Comparison of ENCODE assay signal across 14 cellular contexts in the genomic region with DNA sequence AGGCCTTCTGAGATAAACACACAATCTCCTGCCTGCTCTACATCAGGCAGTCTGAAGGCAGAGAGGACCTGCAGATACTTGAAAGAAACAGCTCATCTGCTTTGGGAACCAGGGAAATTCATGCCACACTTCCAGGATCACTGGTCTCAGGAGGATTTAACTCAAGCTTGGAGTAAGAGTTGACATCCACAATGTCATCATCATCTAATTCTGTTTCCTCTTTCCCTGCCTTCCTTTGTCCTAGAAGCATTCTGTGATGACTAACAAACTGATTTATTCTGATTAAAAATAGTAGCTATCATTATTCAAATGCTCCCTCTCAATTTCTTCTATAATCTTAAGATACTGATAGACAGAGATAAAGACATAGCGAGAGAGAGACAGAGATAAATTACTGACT.
A peak's percentile ranks its signal among the peaks of the same experiment; 100 is the strongest.
DNase-seq lines count a peak whose midpoint lies in the region; ATAC-seq and TF ChIP-seq lines count a peak whose summit lies in the region.
"Had no signal": no experiment of that assay in that cellular context is flagged by ENCODE, and none has a peak within 500 bp of the region (broad histone marks: within the 10 kb centered on the region; RNA-seq: fewer than 3 reads in every experiment).

No MANE protein-coding gene starts in this region.

- H3K27me3 Mint-ChIP-seq in GM23338 (ENCODE audit: insufficient read depth, low read depth, poor library complexity) (peaks cover 5% of the 10 kb centered on the region), Caco-2 (ENCODE audit: insufficient read depth, unreplicated experiment) (peaks cover 8% of the 10 kb centered on the region)

- H3K4me3 ChIP-seq in GM23338 (no peak overlapping the region), suprapubic skin (no peak overlapping the region), Caco-2 (ENCODE audit: low read depth, low read length) (no peak overlapping the region)
- H3K4me3 ChIP-seq: GM23248 had no signal

- H3K27ac ChIP-seq in GM23338 (ENCODE audit: low read depth) (no peak overlapping the region), epithelial cell of prostate (peak overlapping the region; percentile 25), foreskin keratinocyte (peak overlapping the region; percentile 15), suprapubic skin (peak overlapping the region; percentile 75)
- H3K27ac ChIP-seq: GM23248 had no signal

- H3K79me2 ChIP-seq in GM23338 (replicated peaks; ENCODE audit: insufficient read depth), result no peaks in the 10 kb centered on the region

- H2AFZ ChIP-seq in GM23338, result peak overlapping the region; percentile 81; the same call in 1 of the 2 replicates
- H2AFZ ChIP-seq: GM23248 had no signal

- H3K36me3 Mint-ChIP-seq in GM23338 (ENCODE audit: low read depth) (no peaks in the 10 kb centered on the region), Caco-2 (ENCODE audit: insufficient read depth, unreplicated experiment) (no peaks in the 10 kb centered on the region)
- H3K36me3 Mint-ChIP-seq: CD14-positive monocyte; CD8-positive, alpha-beta T cell had no signal

- no peak for TF ChIP-seq EP300 in suprapubic skin (IDR thresholded peaks at IDR 0.05)

- H3K36me3 ChIP-seq in GM23338 (ENCODE audit: insufficient read depth) (no peaks in the 10 kb centered on the region), suprapubic skin (no peaks in the 10 kb centered on the region), Caco-2 (ENCODE audit: control insufficient read depth, insufficient read depth, low read length) (no peaks in the 10 kb centered on the region)

- H4K20me1 ChIP-seq in GM23338 (replicated peaks; ENCODE audit: insufficient read depth), result no peaks in the 10 kb centered on the region

- DNase-seq in GM23338 (ENCODE audit: low spot score) (no peak), epithelial cell of prostate (ENCODE audit: low read depth, low spot score) (no peak), foreskin keratinocyte (peak; percentile 4 to 39), suprapubic skin (ENCODE audit: low spot score in 2 of 2) (no peak), Caco-2 (no peak), AG08396 (ENCODE audit: low spot score) (no peak)
- DNase-seq: CD8-positive, alpha-beta T cell; COR-L47; GF-D8; GM23248; H9; IMR-90 had no signal

- TF ChIP-seq CTCF in GM23338 (conservative IDR thresholded peaks at IDR 0.05; ENCODE audit: low read depth in 2 of 2), result no peak
- TF ChIP-seq CTCF in foreskin keratinocyte (conservative IDR thresholded peaks at IDR 0.05), result no peak
- TF ChIP-seq CTCF in suprapubic skin (IDR thresholded peaks at IDR 0.05), result no peak
- no peak for TF ChIP-seq CTCF in Caco-2 (IDR thresholded peaks at IDR 0.05; ENCODE audit: insufficient read depth in 1 of 2, low read depth in 1 of 2, low read length in 1 of 2, severe bottlenecking in 1 of 2, unreplicated experiment in 1 of 2)

- peaks cover 3% of the 10 kb centered on the region; the same call in 1 of the 2 replicates for H3K9me2 ChIP-seq in GM23338 (ENCODE audit: insufficient read depth)

- H3K4me2 ChIP-seq in GM23338, result no peak overlapping the region

- H3F3A ChIP-seq in GM23338 (replicated peaks; ENCODE audit: low read depth), result no peaks in the 10 kb centered on the region; the same call in 1 of the 2 replicates

- H3K4me3 Mint-ChIP-seq in GM23338 (no peak overlapping the region), Caco-2 (ENCODE audit: unreplicated experiment) (no peak overlapping the region)
- H3K4me3 Mint-ChIP-seq: CD14-positive monocyte; CD8-positive, alpha-beta T cell; H9 had no signal

- H3K9me3 Mint-ChIP-seq in GM23338 (no peaks in the 10 kb centered on the region), Caco-2 (ENCODE audit: unreplicated experiment) (no peaks in the 10 kb centered on the region)
- H3K9me3 Mint-ChIP-seq: CD8-positive, alpha-beta T cell; H9 had no signal

- peaks cover 36% of the 10 kb centered on the region for H3K4me1 ChIP-seq in GM23338 (ENCODE audit: insufficient read depth)
- H3K4me1 ChIP-seq in foreskin keratinocyte, result peaks cover 9% of the 10 kb centered on the region
- H3K4me1 ChIP-seq in suprapubic skin, result peaks cover 9% of the 10 kb centered on the region
- no peaks in the 10 kb centered on the region for H3K4me1 ChIP-seq in Caco-2

- POLR2A ChIA-PET in Caco-2 (lab: Charles Lee), result no interaction called here

- no TSS peak for BruUV-seq in Caco-2 (replicated peaks; lab: Mats Ljungman, UMichigan)

- ATAC-seq in GM23338, result no peak
- peak; percentile 54 for ATAC-seq in foreskin keratinocyte
- ATAC-seq in activated CD4-positive, CD25-positive, alpha-beta regulatory T cell treated with anti-CD3 and anti-CD28 coated beads, Interleukin-2, amount 50 U/mL, for 24 hours, result no peak
- ATAC-seq: CD8-positive, alpha-beta T cell had no signal

- WGBS in suprapubic skin, result 59% methylated on average over 1 of the region's 1 CpG

- H3K27ac Mint-ChIP-seq in GM23338, result no peak overlapping the region
- H3K27ac Mint-ChIP-seq in Caco-2 (ENCODE audit: unreplicated experiment), result no peak overlapping the region
- H3K27ac Mint-ChIP-seq: CD14-positive monocyte; CD8-positive, alpha-beta T cell had no signal

- H3K4me1 Mint-ChIP-seq in GM23338, result peaks cover 36% of the 10 kb centered on the region
- no peaks in the 10 kb centered on the region for H3K4me1 Mint-ChIP-seq in Caco-2 (ENCODE audit: low read depth, unreplicated experiment)
- H3K4me1 Mint-ChIP-seq: CD14-positive monocyte had no signal

- CTCF ChIA-PET in Caco-2 (lab: Charles Lee), result no interaction called here

- TF ChIP-seq POLR2A in suprapubic skin (IDR thresholded peaks at IDR 0.05), result no peak

- no peaks in the 10 kb centered on the region for H3K9me3 ChIP-seq in suprapubic skin
- no peaks in the 10 kb centered on the region for H3K9me3 ChIP-seq in Caco-2

- intact Hi-C loops in Caco-2 (cut with micrococcal nuclease; ENCODE audit: unreplicated experiment), result no loop called here

- no peaks in the 10 kb centered on the region for H3K27me3 ChIP-seq in GM23338 (ENCODE audit: insufficient read depth)
- no peaks in the 10 kb centered on the region for H3K27me3 ChIP-seq in foreskin keratinocyte
- H3K27me3 ChIP-seq in suprapubic skin, result no peaks in the 10 kb centered on the region
- no peaks in the 10 kb centered on the region for H3K27me3 ChIP-seq in Caco-2 (replicated peaks; ENCODE audit: control insufficient read depth, insufficient read depth, low read length)

TF ChIP-seq in GM23338, 12 proteins besides CTCF, POLR2A, EP300 and RAD21:
- TF ChIP-seq, protein P1, sequence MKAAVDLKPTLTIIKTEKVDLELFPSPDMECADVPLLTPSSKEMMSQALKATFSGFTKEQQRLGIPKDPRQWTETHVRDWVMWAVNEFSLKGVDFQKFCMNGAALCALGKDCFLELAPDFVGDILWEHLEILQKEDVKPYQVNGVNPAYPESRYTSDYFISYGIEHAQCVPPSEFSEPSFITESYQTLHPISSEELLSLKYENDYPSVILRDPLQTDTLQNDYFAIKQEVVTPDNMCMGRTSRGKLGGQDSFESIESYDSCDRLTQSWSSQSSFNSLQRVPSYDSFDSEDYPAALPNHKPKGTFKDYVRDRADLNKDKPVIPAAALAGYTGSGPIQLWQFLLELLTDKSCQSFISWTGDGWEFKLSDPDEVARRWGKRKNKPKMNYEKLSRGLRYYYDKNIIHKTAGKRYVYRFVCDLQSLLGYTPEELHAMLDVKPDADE (IDR thresholded peaks at IDR 0.05), result no peak

Comparison
In these comparisons a context has a peak if more than half of its experiments do, and no peak if none do; other contexts are left out.
1. DNase-seq: peak in foreskin keratinocyte (2 of 2); none in GM23338 (single experiment), epithelial cell of prostate (single experiment), suprapubic skin (0 of 2), Caco-2 (0 of 2) and AG08396 (single experiment).